Comparison of ENCODE assay signal across 24 cellular contexts in genomic region chr4:68406479-68406859, GRCh38. TPM values are rescaled to one million over a fixed set of nuclear protein-coding genes. Genes with fewer than 3 reads are reported as not detected.
DNase-seq lines count a peak whose midpoint lies in the region; ATAC-seq and TF ChIP-seq lines count a peak whose summit lies in the region.
"Had no signal": no experiment of that assay in that cellular context is flagged by ENCODE, and none has a peak within 500 bp of the region (broad histone marks: within the 10 kb centered on the region; RNA-seq: fewer than 3 reads in every experiment).

No MANE protein-coding gene starts in this region.

- no peaks in the 10 kb centered on the region for H3K27me3 Mint-ChIP-seq in endodermal cell (ENCODE audit: insufficient read depth)

- H4K12ac ChIP-seq in trophoblast cell (ENCODE audit: low read depth, low read length): no peak overlapping the region

- no peak for DNase-seq in endodermal cell
- no peak for DNase-seq in trophoblast cell
- no peak for DNase-seq in SHP77 treated with DMSO at 0.1 percent for 48 hours (lab: John Stamatoyannopoulos, UW)
- no peak for DNase-seq in NCI-H187 treated with DMSO at 0.1 percent for 48 hours (lab: John Stamatoyannopoulos, UW)
- DNase-seq: CD4-positive, alpha-beta T cell; COR-L47; DMS79; GM23248; KG1; NCI-H1092 treated with DMSO at 0.1 percent for 48 hours; NCI-H146; NCI-H2029 treated with DMSO at 0.1 percent for 48 hours; NCI-H226; NCI-H510A treated with DMSO at 0.1 percent for 48 hours; NCI-H748 treated with DMSO at 0.1 percent for 48 hours; SIG-M5; SK-N-SH had no signal

- no peak overlapping the region for H2BK12ac ChIP-seq in trophoblast cell (ENCODE audit: low read length)

- H3K4me2 ChIP-seq in trophoblast cell (ENCODE audit: low read length): no peak overlapping the region
- H3K4me2 ChIP-seq: BLaER1, SK-N-SH had no signal

- H3K9ac ChIP-seq in HUES48 (ENCODE audit: low read depth, low read length): peak overlapping the region; percentile 97
- H3K9ac ChIP-seq in endodermal cell (ENCODE audit: extremely low read depth, low read length, poor library complexity, severe bottlenecking): peak overlapping the region; percentile 100
- peak overlapping the region; percentile 99 for H3K9ac ChIP-seq in iPS-18a (ENCODE audit: low read length)
- H3K9ac ChIP-seq in trophoblast cell (ENCODE audit: low read length): no peak overlapping the region
- H3K9ac ChIP-seq: BLaER1, GM23248, SK-N-SH had no signal

- H3K9me3 ChIP-seq in HUES48 (ENCODE audit: control insufficient read depth, insufficient read depth, low read length): no peaks in the 10 kb centered on the region
- H3K9me3 ChIP-seq in endodermal cell (ENCODE audit: control insufficient read depth, low read length): no peaks in the 10 kb centered on the region
- no peaks in the 10 kb centered on the region for H3K9me3 ChIP-seq in iPS-18a (ENCODE audit: control insufficient read depth, low read depth, low read length)
- H3K9me3 ChIP-seq in trophoblast cell (ENCODE audit: insufficient read depth, low read depth, low read length): no peaks in the 10 kb centered on the region
- H3K9me3 ChIP-seq: BLaER1, SK-N-SH had no signal

- no peak for ATAC-seq in HG03175 (IDR thresholded peaks at IDR 0.05; ENCODE audit: unreplicated experiment)
- no peak for ATAC-seq in GM18511 (IDR thresholded peaks at IDR 0.05; ENCODE audit: unreplicated experiment)

- no peak overlapping the region for H3K23ac ChIP-seq in trophoblast cell (ENCODE audit: low read length)

- H3K36me3 ChIP-seq in HUES48 (ENCODE audit: control insufficient read depth, insufficient read depth, low read length) (peaks cover 5% of the 10 kb centered on the region; the same call in 1 of the 2 replicates), endodermal cell (ENCODE audit: control insufficient read depth, insufficient read depth, low read length) (peaks cover 16% of the 10 kb centered on the region), iPS-18a (ENCODE audit: control insufficient read depth, low read depth, low read length) (no peaks in the 10 kb centered on the region), trophoblast cell (ENCODE audit: control insufficient read depth in 1 of 2, insufficient read depth in 2 of 2, low read length in 2 of 2) (no peaks in the 10 kb centered on the region)
- H3K36me3 ChIP-seq: BLaER1 had no signal

- no peak overlapping the region for H2AFZ ChIP-seq in trophoblast cell (ENCODE audit: insufficient read depth, low read length, poor library complexity)
- H2AFZ ChIP-seq: GM23248 had no signal

- no peak for TF ChIP-seq CTCF in endodermal cell (conservative IDR thresholded peaks at IDR 0.05)

- H3K4me3 Mint-ChIP-seq in endodermal cell: peak overlapping the region; percentile 84
- H3K4me3 Mint-ChIP-seq: CD4-positive, alpha-beta T cell had no signal

- peaks cover 71% of the 10 kb centered on the region for H3K4me1 ChIP-seq in HUES48 (ENCODE audit: control insufficient read depth, insufficient read depth, low read length)
- peaks cover 11% of the 10 kb centered on the region for H3K4me1 ChIP-seq in endodermal cell (ENCODE audit: control insufficient read depth, insufficient read depth, low read length)
- H3K4me1 ChIP-seq in iPS-18a (ENCODE audit: control insufficient read depth, low read depth, low read length): peaks cover 52% of the 10 kb centered on the region
- H3K4me1 ChIP-seq in trophoblast cell (ENCODE audit: control insufficient read depth in 1 of 2, insufficient read depth in 2 of 2, low read length in 2 of 2): no peaks in the 10 kb centered on the region
- H3K4me1 ChIP-seq: BLaER1 had no signal

- H2AK5ac ChIP-seq in trophoblast cell (ENCODE audit: low read length): no peak overlapping the region

- peaks cover 2% of the 10 kb centered on the region for H3K9me3 Mint-ChIP-seq in endodermal cell
- H3K9me3 Mint-ChIP-seq: CD4-positive, alpha-beta T cell had no signal

- WGBS in endodermal cell (ENCODE audit: insufficient coverage in 1 of 2, insufficient read length in 1 of 2), 2 experiments: 0% methylated on average over 1 of the region's 3 CpGs; no CpG with 5 or more reads in 1 of the 2 experiments
- no CpG with 5 or more reads among the region's 3 CpGs for WGBS in trophoblast cell (ENCODE audit: extremely low coverage, insufficient coverage, insufficient read length)

- H3K4me1 Mint-ChIP-seq in endodermal cell: peaks cover 36% of the 10 kb centered on the region

- H3K18ac ChIP-seq in trophoblast cell (ENCODE audit: low read length): no peak overlapping the region

- no peak overlapping the region for H3K14ac ChIP-seq in trophoblast cell (ENCODE audit: low read length)

- no peak overlapping the region for H3K4ac ChIP-seq in trophoblast cell (ENCODE audit: low read depth, low read length)

- H3K79me1 ChIP-seq in trophoblast cell (ENCODE audit: low read length): no peaks in the 10 kb centered on the region

- no peak overlapping the region for H4K8ac ChIP-seq in trophoblast cell (ENCODE audit: low read depth, low read length)

- no peak overlapping the region for H2BK120ac ChIP-seq in trophoblast cell (ENCODE audit: insufficient read depth, low read length, poor library complexity)

- no peak overlapping the region for H2BK5ac ChIP-seq in trophoblast cell (ENCODE audit: low read depth, low read length, poor library complexity)

- peak overlapping the region; percentile 99 for H3K27ac Mint-ChIP-seq in endodermal cell
- H3K27ac Mint-ChIP-seq: CD4-positive, alpha-beta T cell had no signal

- H3K36me3 Mint-ChIP-seq in endodermal cell (ENCODE audit: low read depth): peaks cover 15% of the 10 kb centered on the region

- H3K27me3 ChIP-seq in HUES48 (ENCODE audit: control insufficient read depth, insufficient read depth, low read length) (no peaks in the 10 kb centered on the region), endodermal cell (ENCODE audit: control insufficient read depth, insufficient read depth, low read length, poor library complexity, severe bottlenecking) (no peaks in the 10 kb centered on the region), iPS-18a (ENCODE audit: control insufficient read depth, insufficient read depth, low read length) (no peaks in the 10 kb centered on the region), trophoblast cell (ENCODE audit: insufficient read depth, low read length) (no peaks in the 10 kb centered on the region)
- H3K27me3 ChIP-seq: BLaER1 had no signal

- H3K27ac ChIP-seq in HUES48 (ENCODE audit: low read depth, low read length): peak overlapping the region; percentile 100
- peak overlapping the region; percentile 54 for H3K27ac ChIP-seq in endodermal cell (ENCODE audit: low read depth, low read length)
- H3K27ac ChIP-seq in iPS-18a (ENCODE audit: low read length): peak overlapping the region; percentile 99
- H3K27ac ChIP-seq in trophoblast cell (ENCODE audit: low read depth, low read length): peak overlapping the region; percentile 74
- H3K27ac ChIP-seq: BLaER1, GM23248, RWPE1 had no signal

- no peaks in the 10 kb centered on the region for H3K79me2 ChIP-seq in trophoblast cell (ENCODE audit: control insufficient read depth, insufficient read depth, low read length, poor library complexity)

- no peak overlapping the region for H4K91ac ChIP-seq in trophoblast cell (ENCODE audit: low read depth, low read length)

- H3K4me3 ChIP-seq in HUES48 (ENCODE audit: low read depth, low read length) (peak overlapping the region; percentile 60), endodermal cell (ENCODE audit: low read length) (peak overlapping the region; percentile 100), iPS-18a (ENCODE audit: low read length) (peak overlapping the region; percentile 83), trophoblast cell (ENCODE audit: low read depth, low read length) (no peak overlapping the region)
- H3K4me3 ChIP-seq: BLaER1, GM23248 had no signal

RNA-seq across cellular contexts. Expression of gene TMPRSS11E, which starts 40.8 kb away (rescaled TPM):
- 10 to 100 TPM in 1 of 2 donors, 1 to 10 TPM in 1; 4.4 to 11.1 TPM for total RNA-seq in endodermal cell
- polyA plus RNA-seq in endodermal cell (2013, experiment 1 of 2): 1.5 TPM
- 1.4 TPM for polyA plus RNA-seq in endodermal cell (2013, experiment 2 of 2)
- polyA plus RNA-seq in trophoblast cell (2013): 2.1 and 2.7 TPM in 2 replicates
- total RNA-seq: A673; CD4-positive, alpha-beta T cell; GM23248 had no signal
- polyA plus RNA-seq: GM23248, SK-N-SH had no signal

RNA-seq across cellular contexts. Expression of gene YTHDC1, which starts 56.6 kb away (rescaled TPM):
- total RNA-seq in endodermal cell: 100 to 1,000 TPM; 170 to 184 TPM
- polyA plus RNA-seq in endodermal cell (2013, experiment 1 of 2): 95.2 TPM
- 83.8 TPM for polyA plus RNA-seq in endodermal cell (2013, experiment 2 of 2)
- polyA plus RNA-seq in trophoblast cell (2013): 66.0 and 69.7 TPM in 2 replicates
